In genomic region chr19:13099073-13099999, GRCh38 we compare ENCODE assay signal across 1 cellular context.
TF ChIP-seq lines count a peak whose summit lies in the region.

No MANE protein-coding gene starts in this region.

TF ChIP-seq in K562, 482 proteins besides CTCF, POLR2A, EP300 and RAD21 (continued from another document and continues in another):
- TF ChIP-seq, protein P1, sequence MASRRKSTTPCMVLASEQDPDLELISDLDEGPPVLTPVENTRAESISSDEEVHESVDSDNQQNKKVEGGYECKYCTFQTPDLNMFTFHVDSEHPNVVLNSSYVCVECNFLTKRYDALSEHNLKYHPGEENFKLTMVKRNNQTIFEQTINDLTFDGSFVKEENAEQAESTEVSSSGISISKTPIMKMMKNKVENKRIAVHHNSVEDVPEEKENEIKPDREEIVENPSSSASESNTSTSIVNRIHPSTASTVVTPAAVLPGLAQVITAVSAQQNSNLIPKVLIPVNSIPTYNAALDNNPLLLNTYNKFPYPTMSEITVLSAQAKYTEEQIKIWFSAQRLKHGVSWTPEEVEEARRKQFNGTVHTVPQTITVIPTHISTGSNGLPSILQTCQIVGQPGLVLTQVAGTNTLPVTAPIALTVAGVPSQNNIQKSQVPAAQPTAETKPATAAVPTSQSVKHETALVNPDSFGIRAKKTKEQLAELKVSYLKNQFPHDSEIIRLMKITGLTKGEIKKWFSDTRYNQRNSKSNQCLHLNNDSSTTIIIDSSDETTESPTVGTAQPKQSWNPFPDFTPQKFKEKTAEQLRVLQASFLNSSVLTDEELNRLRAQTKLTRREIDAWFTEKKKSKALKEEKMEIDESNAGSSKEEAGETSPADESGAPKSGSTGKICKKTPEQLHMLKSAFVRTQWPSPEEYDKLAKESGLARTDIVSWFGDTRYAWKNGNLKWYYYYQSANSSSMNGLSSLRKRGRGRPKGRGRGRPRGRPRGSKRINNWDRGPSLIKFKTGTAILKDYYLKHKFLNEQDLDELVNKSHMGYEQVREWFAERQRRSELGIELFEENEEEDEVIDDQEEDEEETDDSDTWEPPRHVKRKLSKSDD (conservative IDR thresholded peaks at IDR 0.05; ENCODE audit: low read length), result no peak
- TF ChIP-seq RAD51 (IDR thresholded peaks at IDR 0.05; ENCODE audit: borderline replicate concordance, low read depth) (no peak), POU5F1 (IDR thresholded peaks at IDR 0.05; ENCODE audit: borderline replicate concordance, low read depth, low read length, partially characterized antibody) (no peak), MCM2 (IDR thresholded peaks at IDR 0.05; ENCODE audit: low read depth) (no peak), FOXM1 (IDR thresholded peaks at IDR 0.05; ENCODE audit: low read depth) (no peak), FOXM1 (CRISPR knock-in tag; IDR thresholded peaks at IDR 0.05; ENCODE audit: low read depth) (no peak), ZZZ3 (IDR thresholded peaks at IDR 0.05) (no peak), CCNT2 (IDR thresholded peaks at IDR 0.05; ENCODE audit: borderline replicate concordance, extremely low read depth, insufficient read length, low read depth, low read length) (peak; percentile 73), HCFC1 (IDR thresholded peaks at IDR 0.05; ENCODE audit: low read depth, low read length) (peak; percentile 55), NFIC (IDR thresholded peaks at IDR 0.05) (no peak), EP400 (IDR thresholded peaks at IDR 0.05) (peak; percentile 50; the same call in 1 of the 2 replicates), TARDBP (IDR thresholded peaks at IDR 0.05) (no peak), TSC22D4 (tag; IDR thresholded peaks at IDR 0.05) (no peak), PTTG1 (tag; IDR thresholded peaks at IDR 0.05; ENCODE audit: low read depth) (no peak), GTF2B (IDR thresholded peaks at IDR 0.05; ENCODE audit: extremely low read depth, insufficient read length) (no peak), MLX (CRISPR knock-in tag; conservative IDR thresholded peaks at IDR 0.05) (no peak), CTCFL (IDR thresholded peaks at IDR 0.05; ENCODE audit: borderline replicate concordance, insufficient read depth, low read depth, low read length, poor library complexity, severe bottlenecking) (no peak), ZNF143 (CRISPR knock-in tag; IDR thresholded peaks at IDR 0.05) (no peak), DIDO1 (tag; IDR thresholded peaks at IDR 0.05; ENCODE audit: low read depth) (no peak), TCF7 (IDR thresholded peaks at IDR 0.05; ENCODE audit: borderline replicate concordance) (no peak), MYBL2 (IDR thresholded peaks at IDR 0.05; ENCODE audit: low read depth) (no peak), MYBL2 (CRISPR knock-in tag; IDR thresholded peaks at IDR 0.05; ENCODE audit: borderline replicate concordance) (no peak), HDAC1 (IDR thresholded peaks at IDR 0.05) (0 out of 4 replicates have a peak, but pooled peaks of 1 of the 2 experiments have one; percentile 10), E2F3 (CRISPR knock-in tag; IDR thresholded peaks at IDR 0.05) (0 out of 2 replicates have a peak, but pooled peaks have one; percentile 9), CREB1 (IDR thresholded peaks at IDR 0.05) (peak; percentile 24; the same call in 1 of the 2 replicates), CREB1 (CRISPR knock-in tag; IDR thresholded peaks at IDR 0.05) (no peak), ZNF282 (CRISPR knock-in tag; IDR thresholded peaks at IDR 0.05) (peak; percentile 72; the same call in 1 of the 2 replicates), NR3C1 (CRISPR knock-in tag; IDR thresholded peaks at IDR 0.05) (no peak), ZFP1 (CRISPR knock-in tag; IDR thresholded peaks at IDR 0.05) (no peak), ILF3 (IDR thresholded peaks at IDR 0.05; ENCODE audit: borderline replicate concordance) (no peak), ZBTB1 (CRISPR knock-in tag; IDR thresholded peaks at IDR 0.05; ENCODE audit: borderline replicate concordance, low read depth) (peak; percentile 97), CTBP1 (IDR thresholded peaks at IDR 0.05; ENCODE audit: borderline replicate concordance) (peak; percentile 77), SP2 (IDR thresholded peaks at IDR 0.05; ENCODE audit: extremely low read depth, low read depth, low read length, poor library complexity, severe bottlenecking) (no peak), DACH1 (IDR thresholded peaks at IDR 0.05; ENCODE audit: partially characterized antibody) (no peak), GATAD2A (IDR thresholded peaks at IDR 0.05) (no peak), ZFP30 (CRISPR knock-in tag; IDR thresholded peaks at IDR 0.05; ENCODE audit: borderline replicate concordance) (0 out of 2 replicates have a peak, but pooled peaks have one; percentile 27), VEZF1 (CRISPR knock-in tag; IDR thresholded peaks at IDR 0.05) (no peak; the same call in 1 of the 2 replicates), YY1 (IDR thresholded peaks at IDR 0.05; ENCODE audit: borderline replicate concordance in 1 of 3, control insufficient read depth in 1 of 3, extremely low read depth in 1 of 3, insufficient read depth in 3 of 3, insufficient read length in 1 of 3, insufficient replicate concordance in 2 of 3, low read depth in 1 of 3, low read length in 2 of 3) (peak in 1 of 3 experiments; percentile 45), KLF16 (IDR thresholded peaks at IDR 0.05) (no peak), MYC (IDR thresholded peaks at IDR 0.05; ENCODE audit: low read depth, low read length) (0 out of 2 replicates have a peak, but pooled peaks have one; percentile 38), MYC (CRISPR knock-in tag; IDR thresholded peaks at IDR 0.05; ENCODE audit: borderline replicate concordance, low read depth) (no peak), ZNF197 (CRISPR knock-in tag; IDR thresholded peaks at IDR 0.05; ENCODE audit: low read depth) (0 out of 2 replicates have a peak, but pooled peaks have one; percentile 19), HDAC2 (IDR thresholded peaks at IDR 0.05) (no peak)
- TF ChIP-seq, protein P2, sequence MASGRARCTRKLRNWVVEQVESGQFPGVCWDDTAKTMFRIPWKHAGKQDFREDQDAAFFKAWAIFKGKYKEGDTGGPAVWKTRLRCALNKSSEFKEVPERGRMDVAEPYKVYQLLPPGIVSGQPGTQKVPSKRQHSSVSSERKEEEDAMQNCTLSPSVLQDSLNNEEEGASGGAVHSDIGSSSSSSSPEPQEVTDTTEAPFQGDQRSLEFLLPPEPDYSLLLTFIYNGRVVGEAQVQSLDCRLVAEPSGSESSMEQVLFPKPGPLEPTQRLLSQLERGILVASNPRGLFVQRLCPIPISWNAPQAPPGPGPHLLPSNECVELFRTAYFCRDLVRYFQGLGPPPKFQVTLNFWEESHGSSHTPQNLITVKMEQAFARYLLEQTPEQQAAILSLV (tag; IDR thresholded peaks at IDR 0.05), result no peak
- TF ChIP-seq, protein P3, sequence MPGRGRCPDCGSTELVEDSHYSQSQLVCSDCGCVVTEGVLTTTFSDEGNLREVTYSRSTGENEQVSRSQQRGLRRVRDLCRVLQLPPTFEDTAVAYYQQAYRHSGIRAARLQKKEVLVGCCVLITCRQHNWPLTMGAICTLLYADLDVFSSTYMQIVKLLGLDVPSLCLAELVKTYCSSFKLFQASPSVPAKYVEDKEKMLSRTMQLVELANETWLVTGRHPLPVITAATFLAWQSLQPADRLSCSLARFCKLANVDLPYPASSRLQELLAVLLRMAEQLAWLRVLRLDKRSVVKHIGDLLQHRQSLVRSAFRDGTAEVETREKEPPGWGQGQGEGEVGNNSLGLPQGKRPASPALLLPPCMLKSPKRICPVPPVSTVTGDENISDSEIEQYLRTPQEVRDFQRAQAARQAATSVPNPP (IDR thresholded peaks at IDR 0.05; ENCODE audit: borderline replicate concordance, insufficient read depth, insufficient read length), result no peak
- TF ChIP-seq, protein P4, sequence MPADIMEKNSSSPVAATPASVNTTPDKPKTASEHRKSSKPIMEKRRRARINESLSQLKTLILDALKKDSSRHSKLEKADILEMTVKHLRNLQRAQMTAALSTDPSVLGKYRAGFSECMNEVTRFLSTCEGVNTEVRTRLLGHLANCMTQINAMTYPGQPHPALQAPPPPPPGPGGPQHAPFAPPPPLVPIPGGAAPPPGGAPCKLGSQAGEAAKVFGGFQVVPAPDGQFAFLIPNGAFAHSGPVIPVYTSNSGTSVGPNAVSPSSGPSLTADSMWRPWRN (IDR thresholded peaks at IDR 0.05; ENCODE audit: low read depth), result no peak
- TF ChIP-seq, protein P5, sequence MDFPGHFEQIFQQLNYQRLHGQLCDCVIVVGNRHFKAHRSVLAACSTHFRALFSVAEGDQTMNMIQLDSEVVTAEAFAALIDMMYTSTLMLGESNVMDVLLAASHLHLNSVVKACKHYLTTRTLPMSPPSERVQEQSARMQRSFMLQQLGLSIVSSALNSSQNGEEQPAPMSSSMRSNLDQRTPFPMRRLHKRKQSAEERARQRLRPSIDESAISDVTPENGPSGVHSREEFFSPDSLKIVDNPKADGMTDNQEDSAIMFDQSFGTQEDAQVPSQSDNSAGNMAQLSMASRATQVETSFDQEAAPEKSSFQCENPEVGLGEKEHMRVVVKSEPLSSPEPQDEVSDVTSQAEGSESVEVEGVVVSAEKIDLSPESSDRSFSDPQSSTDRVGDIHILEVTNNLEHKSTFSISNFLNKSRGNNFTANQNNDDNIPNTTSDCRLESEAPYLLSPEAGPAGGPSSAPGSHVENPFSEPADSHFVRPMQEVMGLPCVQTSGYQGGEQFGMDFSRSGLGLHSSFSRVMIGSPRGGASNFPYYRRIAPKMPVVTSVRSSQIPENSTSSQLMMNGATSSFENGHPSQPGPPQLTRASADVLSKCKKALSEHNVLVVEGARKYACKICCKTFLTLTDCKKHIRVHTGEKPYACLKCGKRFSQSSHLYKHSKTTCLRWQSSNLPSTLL (IDR thresholded peaks at IDR 0.05), result no peak
- TF ChIP-seq, protein P6, sequence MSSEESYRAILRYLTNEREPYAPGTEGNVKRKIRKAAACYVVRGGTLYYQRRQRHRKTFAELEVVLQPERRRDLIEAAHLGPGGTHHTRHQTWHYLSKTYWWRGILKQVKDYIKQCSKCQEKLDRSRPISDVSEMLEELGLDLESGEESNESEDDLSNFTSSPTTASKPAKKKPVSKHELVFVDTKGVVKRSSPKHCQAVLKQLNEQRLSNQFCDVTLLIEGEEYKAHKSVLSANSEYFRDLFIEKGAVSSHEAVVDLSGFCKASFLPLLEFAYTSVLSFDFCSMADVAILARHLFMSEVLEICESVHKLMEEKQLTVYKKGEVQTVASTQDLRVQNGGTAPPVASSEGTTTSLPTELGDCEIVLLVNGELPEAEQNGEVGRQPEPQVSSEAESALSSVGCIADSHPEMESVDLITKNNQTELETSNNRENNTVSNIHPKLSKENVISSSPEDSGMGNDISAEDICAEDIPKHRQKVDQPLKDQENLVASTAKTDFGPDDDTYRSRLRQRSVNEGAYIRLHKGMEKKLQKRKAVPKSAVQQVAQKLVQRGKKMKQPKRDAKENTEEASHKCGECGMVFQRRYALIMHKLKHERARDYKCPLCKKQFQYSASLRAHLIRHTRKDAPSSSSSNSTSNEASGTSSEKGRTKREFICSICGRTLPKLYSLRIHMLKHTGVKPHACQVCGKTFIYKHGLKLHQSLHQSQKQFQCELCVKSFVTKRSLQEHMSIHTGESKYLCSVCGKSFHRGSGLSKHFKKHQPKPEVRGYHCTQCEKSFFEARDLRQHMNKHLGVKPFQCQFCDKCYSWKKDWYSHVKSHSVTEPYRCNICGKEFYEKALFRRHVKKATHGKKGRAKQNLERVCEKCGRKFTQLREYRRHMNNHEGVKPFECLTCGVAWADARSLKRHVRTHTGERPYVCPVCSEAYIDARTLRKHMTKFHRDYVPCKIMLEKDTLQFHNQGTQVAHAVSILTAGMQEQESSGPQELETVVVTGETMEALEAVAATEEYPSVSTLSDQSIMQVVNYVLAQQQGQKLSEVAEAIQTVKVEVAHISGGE (CRISPR knock-in tag; IDR thresholded peaks at IDR 0.05), result peak in 2 of 3 experiments; percentile 78 to 94; a peak in 4 of 6 replicates
- TF ChIP-seq, protein P7, sequence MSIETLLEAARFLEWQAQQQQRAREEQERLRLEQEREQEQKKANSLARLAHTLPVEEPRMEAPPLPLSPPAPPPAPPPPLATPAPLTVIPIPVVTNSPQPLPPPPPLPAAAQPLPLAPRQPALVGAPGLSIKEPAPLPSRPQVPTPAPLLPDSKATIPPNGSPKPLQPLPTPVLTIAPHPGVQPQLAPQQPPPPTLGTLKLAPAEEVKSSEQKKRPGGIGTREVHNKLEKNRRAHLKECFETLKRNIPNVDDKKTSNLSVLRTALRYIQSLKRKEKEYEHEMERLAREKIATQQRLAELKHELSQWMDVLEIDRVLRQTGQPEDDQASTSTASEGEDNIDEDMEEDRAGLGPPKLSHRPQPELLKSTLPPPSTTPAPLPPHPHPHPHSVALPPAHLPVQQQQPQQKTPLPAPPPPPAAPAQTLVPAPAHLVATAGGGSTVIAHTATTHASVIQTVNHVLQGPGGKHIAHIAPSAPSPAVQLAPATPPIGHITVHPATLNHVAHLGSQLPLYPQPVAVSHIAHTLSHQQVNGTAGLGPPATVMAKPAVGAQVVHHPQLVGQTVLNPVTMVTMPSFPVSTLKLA (conservative IDR thresholded peaks at IDR 0.05), result peak; percentile 32 to 66; a peak in 2 of 4 replicates
